1 cellular context compared by ENCODE assay signal in the genomic region with DNA sequence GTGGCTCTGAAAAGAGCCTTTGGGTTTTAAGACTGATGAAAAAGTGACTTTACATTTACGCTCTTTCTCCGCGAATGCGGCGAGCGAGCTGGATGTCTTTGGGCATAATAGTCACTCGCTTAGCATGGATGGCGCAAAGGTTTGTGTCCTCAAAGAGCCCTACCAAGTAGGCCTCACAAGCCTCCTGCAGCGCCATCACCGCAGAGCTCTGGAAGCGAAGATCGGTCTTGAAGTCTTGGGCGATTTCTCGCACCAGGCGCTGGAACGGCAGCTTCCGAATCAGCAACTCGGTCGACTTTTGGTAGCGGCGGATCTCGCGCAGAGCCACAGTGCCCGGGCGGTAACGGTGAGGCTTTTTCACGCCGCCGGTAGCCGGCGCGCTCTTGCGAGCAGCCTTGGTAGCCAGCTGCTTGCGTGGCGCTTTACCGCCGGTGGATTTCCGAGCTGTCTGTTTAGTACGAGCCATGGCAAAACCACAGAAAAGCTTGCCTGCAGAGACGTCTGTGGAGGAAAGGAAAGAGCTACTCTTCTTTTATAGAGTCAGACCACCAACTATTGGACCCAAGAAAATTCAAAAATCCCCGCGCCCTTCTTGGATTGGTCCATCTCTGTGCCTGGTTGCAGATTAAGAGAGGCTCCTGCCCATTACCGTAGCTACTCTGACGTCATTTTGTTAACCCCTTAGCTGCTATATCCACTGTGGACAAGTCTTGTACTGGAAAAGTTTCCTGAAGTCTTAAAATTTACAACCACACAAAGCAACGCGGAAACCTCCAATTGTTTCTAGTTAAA.
TF ChIP-seq lines count a peak whose summit lies in the region.

No MANE protein-coding gene starts in this region.

TF ChIP-seq in H1, 55 proteins besides CTCF, POLR2A, EP300 and RAD21:
- TF ChIP-seq, protein P1, sequence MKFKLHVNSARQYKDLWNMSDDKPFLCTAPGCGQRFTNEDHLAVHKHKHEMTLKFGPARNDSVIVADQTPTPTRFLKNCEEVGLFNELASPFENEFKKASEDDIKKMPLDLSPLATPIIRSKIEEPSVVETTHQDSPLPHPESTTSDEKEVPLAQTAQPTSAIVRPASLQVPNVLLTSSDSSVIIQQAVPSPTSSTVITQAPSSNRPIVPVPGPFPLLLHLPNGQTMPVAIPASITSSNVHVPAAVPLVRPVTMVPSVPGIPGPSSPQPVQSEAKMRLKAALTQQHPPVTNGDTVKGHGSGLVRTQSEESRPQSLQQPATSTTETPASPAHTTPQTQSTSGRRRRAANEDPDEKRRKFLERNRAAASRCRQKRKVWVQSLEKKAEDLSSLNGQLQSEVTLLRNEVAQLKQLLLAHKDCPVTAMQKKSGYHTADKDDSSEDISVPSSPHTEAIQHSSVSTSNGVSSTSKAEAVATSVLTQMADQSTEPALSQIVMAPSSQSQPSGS (IDR thresholded peaks at IDR 0.05; ENCODE audit: low read length) = peak; percentile 98
- TF ChIP-seq ZNF274 (IDR thresholded peaks at IDR 0.05; ENCODE audit: borderline replicate concordance, extremely low read depth, low read length) (no peak), TEAD4 (IDR thresholded peaks at IDR 0.05; ENCODE audit: low read depth, low read length) (no peak), SIX5 (IDR thresholded peaks at IDR 0.05; ENCODE audit: low read depth, low read length) (no peak), YY1 (IDR thresholded peaks at IDR 0.05; ENCODE audit: low read depth, low read length) (0 out of 2 replicates have a peak, but pooled peaks have one; percentile 25), TBP (IDR thresholded peaks at IDR 0.05; ENCODE audit: low read depth, low read length) (peak; percentile 98), CHD1 (IDR thresholded peaks at IDR 0.05; ENCODE audit: low read depth, low read length) (no peak; the same call in 1 of the 2 replicates), GABPA (IDR thresholded peaks at IDR 0.05; ENCODE audit: borderline replicate concordance, insufficient read depth, low read length) (no peak), RNF2 (IDR thresholded peaks at IDR 0.05; ENCODE audit: borderline replicate concordance, low read depth, low read length, missing control alignments, poor library complexity, severe bottlenecking) (no peak), RBBP5 (IDR thresholded peaks at IDR 0.05; ENCODE audit: borderline replicate concordance, low read depth, low read length) (peak; percentile 50; the same call in 1 of the 2 replicates), TAF7 (optimal IDR thresholded peaks at IDR 0.05; ENCODE audit: borderline replicate concordance, low read depth, low read length) (peak; percentile 99), JUN (IDR thresholded peaks at IDR 0.05; ENCODE audit: low read depth, low read length) (peak; percentile 82; the same call in 1 of the 2 replicates), KDM4A (IDR thresholded peaks at IDR 0.05; ENCODE audit: low read depth, low read length, severe bottlenecking) (no peak), BCL11A (IDR thresholded peaks at IDR 0.05; ENCODE audit: low read depth in 2 of 2, low read length in 2 of 2) (no peak), POLR2AphosphoS5 (IDR thresholded peaks at IDR 0.05; ENCODE audit: low read depth, low read length) (peak; percentile 99), RFX5 (IDR thresholded peaks at IDR 0.05; ENCODE audit: borderline replicate concordance, low read depth, low read length) (no peak), CEBPB (IDR thresholded peaks at IDR 0.05; ENCODE audit: low read depth, low read length) (no peak), SAP30 (IDR thresholded peaks at IDR 0.05; ENCODE audit: insufficient read depth, insufficient replicate concordance, low read length) (peak; percentile 63), POU5F1 (IDR thresholded peaks at IDR 0.05; ENCODE audit: low read depth, low read length) (peak; percentile 27; the same call in 1 of the 2 replicates), HDAC6 (IDR thresholded peaks at IDR 0.05; ENCODE audit: low read depth, low read length) (no peak), SP2 (IDR thresholded peaks at IDR 0.05; ENCODE audit: low read length) (no peak), KDM5A (IDR thresholded peaks at IDR 0.05; ENCODE audit: low read length) (no peak), MAFK (IDR thresholded peaks at IDR 0.05; ENCODE audit: low read depth, low read length) (no peak), NRF1 (IDR thresholded peaks at IDR 0.05; ENCODE audit: low read depth, low read length) (no peak), GTF2F1 (IDR thresholded peaks at IDR 0.05; ENCODE audit: borderline replicate concordance, low read depth, low read length) (peak; percentile 98), SRF (IDR thresholded peaks at IDR 0.05; ENCODE audit: low read depth, low read length) (no peak), SP4 (IDR thresholded peaks at IDR 0.05; ENCODE audit: low read length) (0 out of 2 replicates have a peak, but pooled peaks have one; percentile 24), CBX5 (IDR thresholded peaks at IDR 0.05; ENCODE audit: low read depth, low read length) (no peak), SIN3A (conservative IDR thresholded peaks at IDR 0.05 in 1 of 2, IDR thresholded peaks at IDR 0.05 in 1 of 2; ENCODE audit: low read depth in 1 of 2, low read length in 2 of 2) (peak; percentile 61 to 79; a peak in 3 of 4 replicates), ASH2L (IDR thresholded peaks at IDR 0.05; ENCODE audit: low read length) (peak; percentile 83), TCF12 (IDR thresholded peaks at IDR 0.05; ENCODE audit: low read depth, low read length) (peak; percentile 70; the same call in 1 of the 2 replicates), E2F6 (IDR thresholded peaks at IDR 0.05) (no peak), KDM1A (IDR thresholded peaks at IDR 0.05; ENCODE audit: borderline replicate concordance, low read length) (no peak), CBX8 (IDR thresholded peaks at IDR 0.05; ENCODE audit: borderline replicate concordance, low read depth, low read length) (no peak), BACH1 (IDR thresholded peaks at IDR 0.05; ENCODE audit: low read length) (peak; percentile 56), EZH2 (IDR thresholded peaks at IDR 0.05; ENCODE audit: low read depth, low read length, severe bottlenecking) (no peak), PHF8 (conservative IDR thresholded peaks at IDR 0.05; ENCODE audit: low read depth, low read length) (peak; percentile 85), SUZ12 (IDR thresholded peaks at IDR 0.05; ENCODE audit: low read length) (no peak), TAF1 (IDR thresholded peaks at IDR 0.05; ENCODE audit: low read depth, low read length) (peak; percentile 99), HDAC2 (IDR thresholded peaks at IDR 0.05; ENCODE audit: borderline replicate concordance in 1 of 2, low read depth in 2 of 2, low read length in 2 of 2) (peak in 1 of 2 experiments; percentile 77; a peak in 1 of 4 replicates), CHD2 (IDR thresholded peaks at IDR 0.05; ENCODE audit: low read length) (peak; percentile 64), JUND (IDR thresholded peaks at IDR 0.05; ENCODE audit: low read length) (peak; percentile 86), CHD7 (IDR thresholded peaks at IDR 0.05; ENCODE audit: insufficient replicate concordance, low read length) (peak; percentile 89), SP1 (IDR thresholded peaks at IDR 0.05; ENCODE audit: low read depth, low read length) (peak; percentile 95), FOSL1 (IDR thresholded peaks at IDR 0.05; ENCODE audit: insufficient read depth, low read depth, low read length) (no peak), CREB1 (IDR thresholded peaks at IDR 0.05) (peak; percentile 89), NANOG (IDR thresholded peaks at IDR 0.05; ENCODE audit: insufficient read depth, low read depth, low read length, poor library complexity, severe bottlenecking) (no peak), BRCA1 (IDR thresholded peaks at IDR 0.05; ENCODE audit: low read depth, low read length) (no peak), EGR1 (IDR thresholded peaks at IDR 0.05; ENCODE audit: borderline replicate concordance, low read depth, low read length) (no peak; the same call in 1 of the 2 replicates), RXRA (IDR thresholded peaks at IDR 0.05; ENCODE audit: insufficient read depth, low read depth, low read length) (no peak), CTBP2 (IDR thresholded peaks at IDR 0.05; ENCODE audit: borderline replicate concordance, insufficient read depth, insufficient read length, low read length) (no peak), SIRT6 (IDR thresholded peaks at IDR 0.05; ENCODE audit: low read length) (peak; percentile 34)
- TF ChIP-seq, protein P2, sequence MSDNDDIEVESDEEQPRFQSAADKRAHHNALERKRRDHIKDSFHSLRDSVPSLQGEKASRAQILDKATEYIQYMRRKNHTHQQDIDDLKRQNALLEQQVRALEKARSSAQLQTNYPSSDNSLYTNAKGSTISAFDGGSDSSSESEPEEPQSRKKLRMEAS (IDR thresholded peaks at IDR 0.05) = no peak
- TF ChIP-seq, protein P3, sequence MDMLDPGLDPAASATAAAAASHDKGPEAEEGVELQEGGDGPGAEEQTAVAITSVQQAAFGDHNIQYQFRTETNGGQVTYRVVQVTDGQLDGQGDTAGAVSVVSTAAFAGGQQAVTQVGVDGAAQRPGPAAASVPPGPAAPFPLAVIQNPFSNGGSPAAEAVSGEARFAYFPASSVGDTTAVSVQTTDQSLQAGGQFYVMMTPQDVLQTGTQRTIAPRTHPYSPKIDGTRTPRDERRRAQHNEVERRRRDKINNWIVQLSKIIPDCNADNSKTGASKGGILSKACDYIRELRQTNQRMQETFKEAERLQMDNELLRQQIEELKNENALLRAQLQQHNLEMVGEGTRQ (IDR thresholded peaks at IDR 0.05; ENCODE audit: low read length) = no peak
- TF ChIP-seq, protein P4, sequence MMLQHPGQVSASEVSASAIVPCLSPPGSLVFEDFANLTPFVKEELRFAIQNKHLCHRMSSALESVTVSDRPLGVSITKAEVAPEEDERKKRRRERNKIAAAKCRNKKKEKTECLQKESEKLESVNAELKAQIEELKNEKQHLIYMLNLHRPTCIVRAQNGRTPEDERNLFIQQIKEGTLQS (IDR thresholded peaks at IDR 0.05; ENCODE audit: insufficient read depth, low read depth, low read length) = no peak
